ENCODE assay signal across 10 cellular contexts in genomic region chr1:24955161-24955560, GRCh38. TPM values are rescaled to one million over a fixed set of nuclear protein-coding genes. Genes with fewer than 3 reads are reported as not detected.
DNase-seq lines count a peak whose midpoint lies in the region; ATAC-seq and TF ChIP-seq lines count a peak whose summit lies in the region.
"Had no signal": no experiment of that assay in that cellular context is flagged by ENCODE, and none has a peak within 500 bp of the region (broad histone marks: within the 10 kb centered on the region; RNA-seq: fewer than 3 reads in every experiment).

No MANE protein-coding gene starts in this region.

- ATAC-seq in activated naive CD8-positive, alpha-beta T cell treated with anti-CD3 and anti-CD28 coated beads, Interleukin-2, amount 10 ng/mL, durations not matched to agents 7 days and 5 days (ENCODE audit: low read depth), result peak; percentile 82
- no peak for ATAC-seq in left ventricle myocardium superior
- no peak for ATAC-seq in HG03521 (IDR thresholded peaks at IDR 0.05; ENCODE audit: unreplicated experiment)

- H3K4me1 ChIP-seq in MM.1S (ENCODE audit: low read length), result peaks cover 22% of the 10 kb centered on the region
- H3K4me1 ChIP-seq: right lobe of liver had no signal

- no peaks in the 10 kb centered on the region for H4K20me1 ChIP-seq in MM.1S (ENCODE audit: insufficient read depth, low read length)

- no peaks in the 10 kb centered on the region for H3K9me3 ChIP-seq in MM.1S (replicated peaks; ENCODE audit: insufficient read depth, low read length)
- H3K9me3 ChIP-seq: right lobe of liver had no signal

- no peaks in the 10 kb centered on the region for H3K27me3 ChIP-seq in MM.1S (replicated peaks; ENCODE audit: insufficient read depth, low read length)
- H3K27me3 ChIP-seq: right lobe of liver had no signal

- H3K36me3 Mint-ChIP-seq in activated naive CD8-positive, alpha-beta T cell treated with anti-CD3 and anti-CD28 coated beads, Interleukin-2, amount 10 ng/mL, durations not matched to agents 7 days and 5 days, result peaks cover 61% of the 10 kb centered on the region

- H3K27ac ChIP-seq in MM.1S (ENCODE audit: low read length), result no peak overlapping the region
- H3K27ac ChIP-seq: 22Rv1, right lobe of liver had no signal

- no peaks in the 10 kb centered on the region for H3K27me3 Mint-ChIP-seq in activated naive CD8-positive, alpha-beta T cell treated with anti-CD3 and anti-CD28 coated beads, Interleukin-2, amount 10 ng/mL, durations not matched to agents 7 days and 5 days

- peak; percentile 57 for DNase-seq in NK-92 treated with Interleukin-12 subunit alpha and Interleukin-12 subunit beta, amount 100 ng/mL, for 24 hours (lab: John Stamatoyannopoulos, UW)
- DNase-seq in NK-92 (lab: John Stamatoyannopoulos, UW; ENCODE audit: unreplicated experiment), result no peak
- DNase-seq in SKM-1 treated with dmso at 0.1 percent for 144 hours (lab: John Stamatoyannopoulos, UW; ENCODE audit: unreplicated experiment), result peak; percentile 77
- no peak for DNase-seq in activated naive CD8-positive, alpha-beta T cell treated with anti-CD3 and anti-CD28 coated beads, Interleukin-2, amount 10 ng/mL, durations not matched to agents 7 days and 5 days
- peak; percentile 49 to 70 (median 62) for DNase-seq in stimulated activated CD4-positive, alpha-beta T cell treated with anti-CD3 and anti-CD28 coated beads, TNF-alpha, amount 100 ng/mL, for 24 hours (ENCODE audit: low read depth in 3 of 3)
- no peak for DNase-seq in left ventricle myocardium superior
- DNase-seq in MM.1S, result no peak

- H3K9me3 Mint-ChIP-seq in activated naive CD8-positive, alpha-beta T cell treated with anti-CD3 and anti-CD28 coated beads, Interleukin-2, amount 10 ng/mL, durations not matched to agents 7 days and 5 days, result no peaks in the 10 kb centered on the region

- H3K9ac ChIP-seq in MM.1S (ENCODE audit: low read length), result no peak overlapping the region

- peak overlapping the region; percentile 87 for H3K4me3 Mint-ChIP-seq in activated naive CD8-positive, alpha-beta T cell treated with anti-CD3 and anti-CD28 coated beads, Interleukin-2, amount 10 ng/mL, durations not matched to agents 7 days and 5 days

- intact Hi-C loops in left ventricle myocardium superior (cut with micrococcal nuclease), result no loop called here

- no peaks in the 10 kb centered on the region for H3K36me3 ChIP-seq in MM.1S (replicated peaks; ENCODE audit: insufficient read depth, low read length)
- H3K36me3 ChIP-seq: right lobe of liver had no signal

- no peaks in the 10 kb centered on the region for H3K9me2 ChIP-seq in MM.1S (replicated peaks; ENCODE audit: insufficient read depth, low read length)

- H2AFZ ChIP-seq in MM.1S (ENCODE audit: low read length), result no peak overlapping the region

- no peaks in the 10 kb centered on the region for H3K79me2 ChIP-seq in MM.1S (ENCODE audit: low read length)

- H3K4me2 ChIP-seq in MM.1S (ENCODE audit: low read depth, low read length), result no peak overlapping the region

- TF ChIP-seq CTCF in MM.1S (IDR thresholded peaks at IDR 0.05; ENCODE audit: low read length), result no peak

- H3K4me3 ChIP-seq in MM.1S (ENCODE audit: low read length), result no peak overlapping the region
- H3K4me3 ChIP-seq: right lobe of liver had no signal

- H3F3A ChIP-seq in MM.1S (ENCODE audit: insufficient read depth, low read length), result no peaks in the 10 kb centered on the region; the same call in 1 of the 2 replicates

- H3K27ac Mint-ChIP-seq in activated naive CD8-positive, alpha-beta T cell treated with anti-CD3 and anti-CD28 coated beads, Interleukin-2, amount 10 ng/mL, durations not matched to agents 7 days and 5 days, result peak overlapping the region; percentile 96

- POLR2A ChIA-PET in activated naive CD8-positive, alpha-beta T cell treated with anti-CD3 and anti-CD28 coated beads, Interleukin-2, amount 10 ng/mL, durations not matched to agents 7 days and 5 days (lab: Charles Lee), result interaction anchor here (0.6 to 6.5 kb wide), 8 partner anchors 9 to 81 kb away, joined by 3 to 83 read pairs (median 6); partner anchors contain the start of gene RUNX3

- peaks cover 84% of the 10 kb centered on the region for H3K4me1 Mint-ChIP-seq in activated naive CD8-positive, alpha-beta T cell treated with anti-CD3 and anti-CD28 coated beads, Interleukin-2, amount 10 ng/mL, durations not matched to agents 7 days and 5 days

RNA-seq across cellular contexts. Expression of gene RUNX3, which starts 25.1 kb away (rescaled TPM):
- total RNA-seq in activated naive CD8-positive, alpha-beta T cell treated with anti-CD3 and anti-CD28 coated beads, Interleukin-2, amount 10 ng/mL, durations not matched to agents 7 days and 5 days, result 100 to 1,000 TPM; 172 TPM
- total RNA-seq in left ventricle myocardium superior, result 0.89 TPM

Comparison
In these comparisons a context has a peak if more than half of its experiments do, and no peak if none do; other contexts are left out.
1. DNase-seq: peak in NK-92 treated with Interleukin-12 subunit alpha and Interleukin-12 subunit beta, amount 100 ng/mL, for 24 hours (single experiment), SKM-1 treated with dmso at 0.1 percent for 144 hours (single experiment) and stimulated activated CD4-positive, alpha-beta T cell treated with anti-CD3 and anti-CD28 coated beads, TNF-alpha, amount 100 ng/mL, for 24 hours (3 of 3); none in NK-92 (single experiment), activated naive CD8-positive, alpha-beta T cell treated with anti-CD3 and anti-CD28 coated beads, Interleukin-2, amount 10 ng/mL, durations not matched to agents 7 days and 5 days (single experiment), left ventricle myocardium superior (single experiment) and MM.1S (single experiment).
2. RNA of gene RUNX3, which starts 25.1 kb away (total RNA-seq): 172 TPM in activated naive CD8-positive, alpha-beta T cell treated with anti-CD3 and anti-CD28 coated beads, Interleukin-2, amount 10 ng/mL, durations not matched to agents 7 days and 5 days; 0.89 TPM in left ventricle myocardium superior (single experiment); every median in the first group is over 10 times any median in the second.